In the genomic region with DNA sequence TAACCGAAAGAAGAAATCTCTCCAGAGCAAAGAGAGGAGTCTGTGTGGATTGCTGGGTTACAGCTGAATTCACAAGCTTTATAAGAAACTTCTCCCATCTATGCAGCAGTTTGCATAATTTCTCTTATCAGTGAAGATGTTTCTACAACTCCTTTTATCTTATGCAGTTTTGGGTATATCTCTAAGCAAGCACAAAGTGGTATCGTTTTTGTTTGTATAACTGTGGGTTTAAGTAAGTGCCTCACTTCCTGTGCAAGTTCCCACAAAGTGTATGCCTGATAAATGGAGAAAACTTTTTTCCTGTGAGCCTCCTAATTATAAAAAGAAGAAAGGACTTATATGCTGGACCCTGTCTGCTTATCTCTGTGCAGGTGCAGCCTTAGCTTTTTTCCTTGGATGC, we compare ENCODE assay signal across 20 cellular contexts.
DNase-seq lines count a peak whose midpoint lies in the region; ATAC-seq and TF ChIP-seq lines count a peak whose summit lies in the region.
"Had no signal": no experiment of that assay in that cellular context is flagged by ENCODE, and none has a peak within 500 bp of the region (broad histone marks: within the 10 kb centered on the region; RNA-seq: fewer than 3 reads in every experiment).

No MANE protein-coding gene starts in this region.

- no peak overlapping the region for H3K9ac ChIP-seq in DND-41 (ENCODE audit: low read depth, low read length)

- H3K4me1 Mint-ChIP-seq in activated CD8-positive, alpha-beta T cell treated with anti-CD3 and anti-CD28 coated beads, Interleukin-2, amount 10 ng/mL, durations not matched to agents 7 days and 5 days (ENCODE audit: low read depth) = peaks cover 31% of the 10 kb centered on the region
- peaks cover 25% of the 10 kb centered on the region for H3K4me1 Mint-ChIP-seq in activated CD8-positive, alpha-beta T cell treated with anti-CD3 and anti-CD28 coated beads for 36 hours (ENCODE audit: low read depth)
- peaks cover 39% of the 10 kb centered on the region for H3K4me1 Mint-ChIP-seq in T-helper 2 cell treated with Interferon-gamma antibody and Interleukin-4, amounts not matched to agents 5 μg/mL and 100 μg/mL, for 36 hours (ENCODE audit: low read depth)
- peaks cover 34% of the 10 kb centered on the region for H3K4me1 Mint-ChIP-seq in central memory CD8-positive, alpha-beta T cell

- peak; percentile 55 for ATAC-seq in activated CD8-positive, alpha-beta T cell treated with anti-CD3 and anti-CD28 coated beads, Interleukin-2, amount 10 ng/mL, durations not matched to agents 7 days and 5 days
- no peak for ATAC-seq in activated CD8-positive, alpha-beta T cell treated with anti-CD3 and anti-CD28 coated beads for 36 hours
- peak; percentile 64; the same call in 2 of the 3 replicates for ATAC-seq in DND-41 (ENCODE audit: insufficient read depth, low read depth)
- peak; percentile 54 for ATAC-seq in central memory CD8-positive, alpha-beta T cell (replicated peaks; ENCODE audit: extremely low read depth, poor library complexity, severe bottlenecking)
- ATAC-seq: A549 had no signal

- H3K4me3 Mint-ChIP-seq in activated CD8-positive, alpha-beta T cell treated with anti-CD3 and anti-CD28 coated beads, Interleukin-2, amount 10 ng/mL, durations not matched to agents 7 days and 5 days = peak overlapping the region; percentile 22
- H3K4me3 Mint-ChIP-seq in activated CD8-positive, alpha-beta T cell treated with anti-CD3 and anti-CD28 coated beads for 36 hours = no peak overlapping the region
- peak overlapping the region; percentile 56 for H3K4me3 Mint-ChIP-seq in T-helper 2 cell treated with Interferon-gamma antibody and Interleukin-4, amounts not matched to agents 5 μg/mL and 100 μg/mL, for 36 hours
- peak overlapping the region; percentile 8 for H3K4me3 Mint-ChIP-seq in central memory CD8-positive, alpha-beta T cell
- H3K4me3 Mint-ChIP-seq: B cell had no signal

- H3K36me3 Mint-ChIP-seq in activated CD8-positive, alpha-beta T cell treated with anti-CD3 and anti-CD28 coated beads, Interleukin-2, amount 10 ng/mL, durations not matched to agents 7 days and 5 days (ENCODE audit: low read depth) = no peaks in the 10 kb centered on the region
- no peaks in the 10 kb centered on the region for H3K36me3 Mint-ChIP-seq in activated CD8-positive, alpha-beta T cell treated with anti-CD3 and anti-CD28 coated beads for 36 hours (ENCODE audit: low read depth)
- peaks cover 14% of the 10 kb centered on the region for H3K36me3 Mint-ChIP-seq in T-helper 2 cell treated with Interferon-gamma antibody and Interleukin-4, amounts not matched to agents 5 μg/mL and 100 μg/mL, for 36 hours (ENCODE audit: low read depth)
- peaks cover 1% of the 10 kb centered on the region for H3K36me3 Mint-ChIP-seq in central memory CD8-positive, alpha-beta T cell (ENCODE audit: insufficient read depth)

- no peaks in the 10 kb centered on the region for H3K36me3 ChIP-seq in DND-41 (ENCODE audit: insufficient read depth, low read length)
- H3K36me3 ChIP-seq in BE2C = no peaks in the 10 kb centered on the region
- H3K36me3 ChIP-seq: MG63, SJCRH30 had no signal

- CTCF ChIA-PET in activated CD8-positive, alpha-beta T cell treated with anti-CD3 and anti-CD28 coated beads, Interleukin-2, amount 10 ng/mL, durations not matched to agents 7 days and 5 days (lab: Charles Lee) = no interaction called here
- CTCF ChIA-PET in activated CD8-positive, alpha-beta T cell treated with anti-CD3 and anti-CD28 coated beads for 36 hours (lab: Charles Lee) = no interaction called here

- H2AFZ ChIP-seq in DND-41 (ENCODE audit: low read depth, low read length) = no peak overlapping the region

- H3K27me3 ChIP-seq in DND-41 (ENCODE audit: insufficient read depth, low read length, poor library complexity) = no peaks in the 10 kb centered on the region
- no peaks in the 10 kb centered on the region for H3K27me3 ChIP-seq in BE2C
- H3K27me3 ChIP-seq: MG63, SJCRH30 had no signal

- H3K9me3 Mint-ChIP-seq in activated CD8-positive, alpha-beta T cell treated with anti-CD3 and anti-CD28 coated beads, Interleukin-2, amount 10 ng/mL, durations not matched to agents 7 days and 5 days (ENCODE audit: insufficient read depth) = no peaks in the 10 kb centered on the region
- no peaks in the 10 kb centered on the region for H3K9me3 Mint-ChIP-seq in activated CD8-positive, alpha-beta T cell treated with anti-CD3 and anti-CD28 coated beads for 36 hours
- peaks cover 8% of the 10 kb centered on the region for H3K9me3 Mint-ChIP-seq in T-helper 2 cell treated with Interferon-gamma antibody and Interleukin-4, amounts not matched to agents 5 μg/mL and 100 μg/mL, for 36 hours
- no peaks in the 10 kb centered on the region for H3K9me3 Mint-ChIP-seq in central memory CD8-positive, alpha-beta T cell

- H3K27me3 Mint-ChIP-seq in activated CD8-positive, alpha-beta T cell treated with anti-CD3 and anti-CD28 coated beads, Interleukin-2, amount 10 ng/mL, durations not matched to agents 7 days and 5 days (ENCODE audit: low read depth) = no peaks in the 10 kb centered on the region
- no peaks in the 10 kb centered on the region for H3K27me3 Mint-ChIP-seq in activated CD8-positive, alpha-beta T cell treated with anti-CD3 and anti-CD28 coated beads for 36 hours
- no peaks in the 10 kb centered on the region for H3K27me3 Mint-ChIP-seq in T-helper 2 cell treated with Interferon-gamma antibody and Interleukin-4, amounts not matched to agents 5 μg/mL and 100 μg/mL, for 36 hours (ENCODE audit: low read depth)
- H3K27me3 Mint-ChIP-seq in central memory CD8-positive, alpha-beta T cell = no peaks in the 10 kb centered on the region
- H3K27me3 Mint-ChIP-seq: B cell had no signal

- H3K27ac ChIP-seq in DND-41 (ENCODE audit: low read length) = peak overlapping the region; percentile 52; the same call in 1 of the 2 replicates
- H3K27ac ChIP-seq: A549, SJCRH30 had no signal

- no peak overlapping the region for H3K4me3 ChIP-seq in DND-41 (ENCODE audit: low read depth in 1 of 2, low read length in 2 of 2)
- H3K4me3 ChIP-seq in BE2C (ENCODE audit: low read depth, low read length) = no peak overlapping the region
- H3K4me3 ChIP-seq: A549, MG63, SJCRH30 had no signal

- no peaks in the 10 kb centered on the region for H3K79me2 ChIP-seq in DND-41 (ENCODE audit: insufficient read depth, low read length)

- H3K4me1 ChIP-seq in DND-41 (ENCODE audit: insufficient read depth, low read length) (peaks cover 27% of the 10 kb centered on the region), BE2C (no peaks in the 10 kb centered on the region)
- H3K4me1 ChIP-seq: A549, SJCRH30 had no signal

- peak overlapping the region; percentile 80 for H3K27ac Mint-ChIP-seq in activated CD8-positive, alpha-beta T cell treated with anti-CD3 and anti-CD28 coated beads, Interleukin-2, amount 10 ng/mL, durations not matched to agents 7 days and 5 days
- no peak overlapping the region for H3K27ac Mint-ChIP-seq in activated CD8-positive, alpha-beta T cell treated with anti-CD3 and anti-CD28 coated beads for 36 hours
- H3K27ac Mint-ChIP-seq in T-helper 2 cell treated with Interferon-gamma antibody and Interleukin-4, amounts not matched to agents 5 μg/mL and 100 μg/mL, for 36 hours = peak overlapping the region; percentile 70
- H3K27ac Mint-ChIP-seq in central memory CD8-positive, alpha-beta T cell (ENCODE audit: low read depth) = peak overlapping the region; percentile 9
- H3K27ac Mint-ChIP-seq: B cell had no signal

- no peak for DNase-seq in activated CD8-positive, alpha-beta T cell treated with anti-CD3 and anti-CD28 coated beads, Interleukin-2, amount 10 ng/mL, durations not matched to agents 7 days and 5 days
- no peak for DNase-seq in activated CD8-positive, alpha-beta T cell treated with anti-CD3 and anti-CD28 coated beads for 36 hours
- no peak for DNase-seq in DND-41
- no peak for DNase-seq in T-helper 2 cell treated with Interferon-gamma antibody and Interleukin-4, amounts not matched to agents 5 μg/mL and 100 μg/mL, for 36 hours (ENCODE audit: low spot score)
- no peak for DNase-seq in central memory CD8-positive, alpha-beta T cell (ENCODE audit: low spot score in 2 of 2)
- no peak for DNase-seq in DMS53 (lab: John Stamatoyannopoulos, UW)
- DNase-seq in BE2C = no peak
- DNase-seq: Calu3, DMS153, GDM1, IMR-90, MG63, NCI-H1417, NCI-H187, NCI-H446, NCI-H526 treated with DMSO at 0.1 percent for 48 hours, OCI-M1, SJCRH30 had no signal

- no peak overlapping the region for H3K4me2 ChIP-seq in DND-41 (ENCODE audit: insufficient read depth, low read length)
- H3K4me2 ChIP-seq: A549 had no signal

- POLR2A ChIA-PET in activated CD8-positive, alpha-beta T cell treated with anti-CD3 and anti-CD28 coated beads, Interleukin-2, amount 10 ng/mL, durations not matched to agents 7 days and 5 days (lab: Charles Lee) = interaction anchor here (0.6 kb wide), 2 partner anchors 25 to 386 kb away, joined by 3 read pairs; no protein-coding TSS in a partner anchor
- POLR2A ChIA-PET in activated CD8-positive, alpha-beta T cell treated with anti-CD3 and anti-CD28 coated beads for 36 hours (lab: Charles Lee) = no interaction called here

- intact Hi-C loops in activated CD8-positive, alpha-beta T cell treated with anti-CD3 and anti-CD28 coated beads for 36 hours (cut with micrococcal nuclease) = no loop called here

- no peak for TF ChIP-seq CTCF in activated CD8-positive, alpha-beta T cell treated with anti-CD3 and anti-CD28 coated beads for 36 hours (IDR thresholded peaks at IDR 0.05)
- TF ChIP-seq CTCF in DND-41 (IDR thresholded peaks at IDR 0.05; ENCODE audit: borderline replicate concordance, extremely low read depth, low read length, poor library complexity, severe bottlenecking) (no peak), BE2C (IDR thresholded peaks at IDR 0.05; ENCODE audit: low read depth, low read length) (no peak)

- H4K20me1 ChIP-seq in DND-41 (ENCODE audit: insufficient read depth, low read length) = no peaks in the 10 kb centered on the region

- no peaks in the 10 kb centered on the region for H3K9me3 ChIP-seq in DND-41 (ENCODE audit: insufficient read depth, low read length, severe bottlenecking)
- no peaks in the 10 kb centered on the region for H3K9me3 ChIP-seq in BE2C
- H3K9me3 ChIP-seq: A549, MG63, SJCRH30 had no signal
